Comparison of ENCODE assay signal across 1 cellular context in the genomic region with DNA sequence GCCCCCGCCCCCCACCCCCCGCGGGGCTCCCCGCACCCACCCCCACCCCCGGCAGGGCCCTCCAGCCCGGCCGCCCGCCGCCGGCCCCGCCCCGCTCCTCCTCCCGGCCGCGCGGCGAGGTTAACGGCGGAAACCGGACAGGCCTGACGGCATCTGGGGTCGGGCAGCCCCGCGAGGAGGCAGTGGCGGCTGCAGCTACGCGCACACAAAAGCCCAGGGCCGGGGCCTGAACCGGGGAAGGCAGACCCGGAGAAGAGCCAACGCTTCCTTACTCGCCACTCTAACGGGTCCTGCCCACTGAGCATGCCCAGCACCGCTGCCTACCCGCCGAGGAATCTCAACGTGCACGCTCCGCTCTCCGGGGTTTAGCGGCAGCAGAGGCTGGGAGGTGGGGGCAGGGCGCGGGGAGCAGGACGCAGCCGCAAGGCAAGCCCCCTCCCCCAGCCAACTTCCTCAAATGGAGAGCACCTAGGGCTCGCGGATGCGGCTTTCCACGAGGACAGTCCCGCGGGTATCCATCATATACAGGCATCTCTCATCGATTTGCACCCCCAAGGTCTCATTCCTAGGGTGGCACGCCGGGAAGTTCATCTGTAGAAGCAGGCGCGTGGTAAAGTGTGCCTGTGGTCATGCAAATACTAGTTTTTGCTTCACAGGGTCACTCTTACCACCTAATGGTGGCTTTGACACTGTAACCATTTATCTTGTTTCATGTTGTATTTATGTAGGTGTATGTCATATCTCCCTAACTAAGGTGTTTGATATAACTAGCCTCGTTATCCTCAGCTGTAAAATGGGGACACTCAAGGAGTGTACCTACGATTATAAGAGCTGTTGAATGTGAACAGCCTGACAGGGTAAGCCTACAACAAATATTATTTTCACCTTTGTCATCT.
TF ChIP-seq lines count a peak whose summit lies in the region.

A gene (minus strand): TSS at position 339 of the 896 bp plus-strand sequence. CDS start 761 bp downstream, outside the sequence.

TF ChIP-seq in K562, 482 proteins besides CTCF, POLR2A, EP300 and RAD21 (continued from another document and continues in another):
- TF ChIP-seq, protein P1, sequence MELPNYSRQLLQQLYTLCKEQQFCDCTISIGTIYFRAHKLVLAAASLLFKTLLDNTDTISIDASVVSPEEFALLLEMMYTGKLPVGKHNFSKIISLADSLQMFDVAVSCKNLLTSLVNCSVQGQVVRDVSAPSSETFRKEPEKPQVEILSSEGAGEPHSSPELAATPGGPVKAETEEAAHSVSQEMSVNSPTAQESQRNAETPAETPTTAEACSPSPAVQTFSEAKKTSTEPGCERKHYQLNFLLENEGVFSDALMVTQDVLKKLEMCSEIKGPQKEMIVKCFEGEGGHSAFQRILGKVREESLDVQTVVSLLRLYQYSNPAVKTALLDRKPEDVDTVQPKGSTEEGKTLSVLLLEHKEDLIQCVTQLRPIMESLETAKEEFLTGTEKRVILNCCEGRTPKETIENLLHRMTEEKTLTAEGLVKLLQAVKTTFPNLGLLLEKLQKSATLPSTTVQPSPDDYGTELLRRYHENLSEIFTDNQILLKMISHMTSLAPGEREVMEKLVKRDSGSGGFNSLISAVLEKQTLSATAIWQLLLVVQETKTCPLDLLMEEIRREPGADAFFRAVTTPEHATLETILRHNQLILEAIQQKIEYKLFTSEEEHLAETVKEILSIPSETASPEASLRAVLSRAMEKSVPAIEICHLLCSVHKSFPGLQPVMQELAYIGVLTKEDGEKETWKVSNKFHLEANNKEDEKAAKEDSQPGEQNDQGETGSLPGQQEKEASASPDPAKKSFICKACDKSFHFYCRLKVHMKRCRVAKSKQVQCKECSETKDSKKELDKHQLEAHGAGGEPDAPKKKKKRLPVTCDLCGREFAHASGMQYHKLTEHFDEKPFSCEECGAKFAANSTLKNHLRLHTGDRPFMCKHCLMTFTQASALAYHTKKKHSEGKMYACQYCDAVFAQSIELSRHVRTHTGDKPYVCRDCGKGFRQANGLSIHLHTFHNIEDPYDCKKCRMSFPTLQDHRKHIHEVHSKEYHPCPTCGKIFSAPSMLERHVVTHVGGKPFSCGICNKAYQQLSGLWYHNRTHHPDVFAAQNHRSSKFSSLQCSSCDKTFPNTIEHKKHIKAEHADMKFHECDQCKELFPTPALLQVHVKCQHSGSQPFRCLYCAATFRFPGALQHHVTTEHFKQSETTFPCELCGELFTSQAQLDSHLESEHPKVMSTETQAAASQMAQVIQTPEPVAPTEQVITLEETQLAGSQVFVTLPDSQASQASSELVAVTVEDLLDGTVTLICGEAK (IDR thresholded peaks at IDR 0.05): peak; percentile 84
- TF ChIP-seq, protein P1 (CRISPR knock-in tag; IDR thresholded peaks at IDR 0.05): no peak
- TF ChIP-seq HDAC3 (IDR thresholded peaks at IDR 0.05; ENCODE audit: borderline replicate concordance, partially characterized antibody) (peak; percentile 99), DPF2 (IDR thresholded peaks at IDR 0.05) (peak; percentile 88), CBX5 (IDR thresholded peaks at IDR 0.05; ENCODE audit: borderline replicate concordance, low read depth) (0 out of 2 replicates have a peak, but pooled peaks have one; percentile 9), SIN3B (IDR thresholded peaks at IDR 0.05; ENCODE audit: low read depth) (peak; percentile 82), MAFG (tag; conservative IDR thresholded peaks at IDR 0.05) (no peak), PHTF2 (CRISPR knock-in tag; IDR thresholded peaks at IDR 0.05) (no peak), MYC (IDR thresholded peaks at IDR 0.05; ENCODE audit: low read depth, low read length) (peak; percentile 96), MYC (CRISPR knock-in tag; IDR thresholded peaks at IDR 0.05; ENCODE audit: borderline replicate concordance, low read depth) (peak; percentile 96), ZBED1 (IDR thresholded peaks at IDR 0.05) (peak; percentile 50; the same call in 1 of the 2 replicates), NEUROD1 (IDR thresholded peaks at IDR 0.05; ENCODE audit: borderline replicate concordance, low read depth, low read length, partially characterized antibody) (peak; percentile 99), RFX5 (IDR thresholded peaks at IDR 0.05; ENCODE audit: low read depth, low read length) (peak; percentile 51; the same call in 1 of the 2 replicates), ZNF140 (CRISPR knock-in tag; IDR thresholded peaks at IDR 0.05) (no peak), KLF1 (tag; IDR thresholded peaks at IDR 0.05) (no peak), TBP (optimal IDR thresholded peaks at IDR 0.05; ENCODE audit: low read depth, low read length) (peak; percentile 85), SIN3A (IDR thresholded peaks at IDR 0.05; ENCODE audit: borderline replicate concordance in 2 of 2, control insufficient read depth in 1 of 2, low read depth in 2 of 2, low read length in 2 of 2) (0 out of 4 replicates have a peak, but pooled peaks of 1 of the 2 experiments have one; percentile 25)
- TF ChIP-seq, protein P2, sequence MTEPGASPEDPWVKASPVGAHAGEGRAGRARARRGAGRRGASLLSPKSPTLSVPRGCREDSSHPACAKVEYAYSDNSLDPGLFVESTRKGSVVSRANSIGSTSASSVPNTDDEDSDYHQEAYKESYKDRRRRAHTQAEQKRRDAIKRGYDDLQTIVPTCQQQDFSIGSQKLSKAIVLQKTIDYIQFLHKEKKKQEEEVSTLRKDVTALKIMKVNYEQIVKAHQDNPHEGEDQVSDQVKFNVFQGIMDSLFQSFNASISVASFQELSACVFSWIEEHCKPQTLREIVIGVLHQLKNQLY (CRISPR knock-in tag; conservative IDR thresholded peaks at IDR 0.05): no peak
- TF ChIP-seq, protein P3, sequence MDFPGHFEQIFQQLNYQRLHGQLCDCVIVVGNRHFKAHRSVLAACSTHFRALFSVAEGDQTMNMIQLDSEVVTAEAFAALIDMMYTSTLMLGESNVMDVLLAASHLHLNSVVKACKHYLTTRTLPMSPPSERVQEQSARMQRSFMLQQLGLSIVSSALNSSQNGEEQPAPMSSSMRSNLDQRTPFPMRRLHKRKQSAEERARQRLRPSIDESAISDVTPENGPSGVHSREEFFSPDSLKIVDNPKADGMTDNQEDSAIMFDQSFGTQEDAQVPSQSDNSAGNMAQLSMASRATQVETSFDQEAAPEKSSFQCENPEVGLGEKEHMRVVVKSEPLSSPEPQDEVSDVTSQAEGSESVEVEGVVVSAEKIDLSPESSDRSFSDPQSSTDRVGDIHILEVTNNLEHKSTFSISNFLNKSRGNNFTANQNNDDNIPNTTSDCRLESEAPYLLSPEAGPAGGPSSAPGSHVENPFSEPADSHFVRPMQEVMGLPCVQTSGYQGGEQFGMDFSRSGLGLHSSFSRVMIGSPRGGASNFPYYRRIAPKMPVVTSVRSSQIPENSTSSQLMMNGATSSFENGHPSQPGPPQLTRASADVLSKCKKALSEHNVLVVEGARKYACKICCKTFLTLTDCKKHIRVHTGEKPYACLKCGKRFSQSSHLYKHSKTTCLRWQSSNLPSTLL (IDR thresholded peaks at IDR 0.05): peak; percentile 83; the same call in 1 of the 2 replicates
- TF ChIP-seq, protein P4, sequence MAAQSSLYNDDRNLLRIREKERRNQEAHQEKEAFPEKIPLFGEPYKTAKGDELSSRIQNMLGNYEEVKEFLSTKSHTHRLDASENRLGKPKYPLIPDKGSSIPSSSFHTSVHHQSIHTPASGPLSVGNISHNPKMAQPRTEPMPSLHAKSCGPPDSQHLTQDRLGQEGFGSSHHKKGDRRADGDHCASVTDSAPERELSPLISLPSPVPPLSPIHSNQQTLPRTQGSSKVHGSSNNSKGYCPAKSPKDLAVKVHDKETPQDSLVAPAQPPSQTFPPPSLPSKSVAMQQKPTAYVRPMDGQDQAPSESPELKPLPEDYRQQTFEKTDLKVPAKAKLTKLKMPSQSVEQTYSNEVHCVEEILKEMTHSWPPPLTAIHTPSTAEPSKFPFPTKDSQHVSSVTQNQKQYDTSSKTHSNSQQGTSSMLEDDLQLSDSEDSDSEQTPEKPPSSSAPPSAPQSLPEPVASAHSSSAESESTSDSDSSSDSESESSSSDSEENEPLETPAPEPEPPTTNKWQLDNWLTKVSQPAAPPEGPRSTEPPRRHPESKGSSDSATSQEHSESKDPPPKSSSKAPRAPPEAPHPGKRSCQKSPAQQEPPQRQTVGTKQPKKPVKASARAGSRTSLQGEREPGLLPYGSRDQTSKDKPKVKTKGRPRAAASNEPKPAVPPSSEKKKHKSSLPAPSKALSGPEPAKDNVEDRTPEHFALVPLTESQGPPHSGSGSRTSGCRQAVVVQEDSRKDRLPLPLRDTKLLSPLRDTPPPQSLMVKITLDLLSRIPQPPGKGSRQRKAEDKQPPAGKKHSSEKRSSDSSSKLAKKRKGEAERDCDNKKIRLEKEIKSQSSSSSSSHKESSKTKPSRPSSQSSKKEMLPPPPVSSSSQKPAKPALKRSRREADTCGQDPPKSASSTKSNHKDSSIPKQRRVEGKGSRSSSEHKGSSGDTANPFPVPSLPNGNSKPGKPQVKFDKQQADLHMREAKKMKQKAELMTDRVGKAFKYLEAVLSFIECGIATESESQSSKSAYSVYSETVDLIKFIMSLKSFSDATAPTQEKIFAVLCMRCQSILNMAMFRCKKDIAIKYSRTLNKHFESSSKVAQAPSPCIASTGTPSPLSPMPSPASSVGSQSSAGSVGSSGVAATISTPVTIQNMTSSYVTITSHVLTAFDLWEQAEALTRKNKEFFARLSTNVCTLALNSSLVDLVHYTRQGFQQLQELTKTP (IDR thresholded peaks at IDR 0.05; ENCODE audit: low read depth in 1 of 2, partially characterized antibody in 2 of 2): peak in 1 of 2 experiments; percentile 84
- TF ChIP-seq, protein P5, sequence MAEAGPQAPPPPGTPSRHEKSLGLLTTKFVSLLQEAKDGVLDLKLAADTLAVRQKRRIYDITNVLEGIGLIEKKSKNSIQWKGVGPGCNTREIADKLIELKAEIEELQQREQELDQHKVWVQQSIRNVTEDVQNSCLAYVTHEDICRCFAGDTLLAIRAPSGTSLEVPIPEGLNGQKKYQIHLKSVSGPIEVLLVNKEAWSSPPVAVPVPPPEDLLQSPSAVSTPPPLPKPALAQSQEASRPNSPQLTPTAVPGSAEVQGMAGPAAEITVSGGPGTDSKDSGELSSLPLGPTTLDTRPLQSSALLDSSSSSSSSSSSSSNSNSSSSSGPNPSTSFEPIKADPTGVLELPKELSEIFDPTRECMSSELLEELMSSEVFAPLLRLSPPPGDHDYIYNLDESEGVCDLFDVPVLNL (CRISPR knock-in tag; IDR thresholded peaks at IDR 0.05; ENCODE audit: low read depth): peak; percentile 45; the same call in 1 of the 2 replicates
- TF ChIP-seq, protein P6, sequence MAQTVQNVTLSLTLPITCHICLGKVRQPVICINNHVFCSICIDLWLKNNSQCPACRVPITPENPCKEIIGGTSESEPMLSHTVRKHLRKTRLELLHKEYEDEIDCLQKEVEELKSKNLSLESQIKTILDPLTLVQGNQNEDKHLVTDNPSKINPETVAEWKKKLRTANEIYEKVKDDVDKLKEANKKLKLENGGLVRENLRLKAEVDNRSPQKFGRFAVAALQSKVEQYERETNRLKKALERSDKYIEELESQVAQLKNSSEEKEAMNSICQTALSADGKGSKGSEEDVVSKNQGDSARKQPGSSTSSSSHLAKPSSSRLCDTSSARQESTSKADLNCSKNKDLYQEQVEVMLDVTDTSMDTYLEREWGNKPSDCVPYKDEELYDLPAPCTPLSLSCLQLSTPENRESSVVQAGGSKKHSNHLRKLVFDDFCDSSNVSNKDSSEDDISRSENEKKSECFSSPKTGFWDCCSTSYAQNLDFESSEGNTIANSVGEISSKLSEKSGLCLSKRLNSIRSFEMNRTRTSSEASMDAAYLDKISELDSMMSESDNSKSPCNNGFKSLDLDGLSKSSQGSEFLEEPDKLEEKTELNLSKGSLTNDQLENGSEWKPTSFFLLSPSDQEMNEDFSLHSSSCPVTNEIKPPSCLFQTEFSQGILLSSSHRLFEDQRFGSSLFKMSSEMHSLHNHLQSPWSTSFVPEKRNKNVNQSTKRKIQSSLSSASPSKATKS (CRISPR knock-in tag; IDR thresholded peaks at IDR 0.05): 0 out of 2 replicates have a peak, but pooled peaks have one; percentile 9
- TF ChIP-seq, protein P7, sequence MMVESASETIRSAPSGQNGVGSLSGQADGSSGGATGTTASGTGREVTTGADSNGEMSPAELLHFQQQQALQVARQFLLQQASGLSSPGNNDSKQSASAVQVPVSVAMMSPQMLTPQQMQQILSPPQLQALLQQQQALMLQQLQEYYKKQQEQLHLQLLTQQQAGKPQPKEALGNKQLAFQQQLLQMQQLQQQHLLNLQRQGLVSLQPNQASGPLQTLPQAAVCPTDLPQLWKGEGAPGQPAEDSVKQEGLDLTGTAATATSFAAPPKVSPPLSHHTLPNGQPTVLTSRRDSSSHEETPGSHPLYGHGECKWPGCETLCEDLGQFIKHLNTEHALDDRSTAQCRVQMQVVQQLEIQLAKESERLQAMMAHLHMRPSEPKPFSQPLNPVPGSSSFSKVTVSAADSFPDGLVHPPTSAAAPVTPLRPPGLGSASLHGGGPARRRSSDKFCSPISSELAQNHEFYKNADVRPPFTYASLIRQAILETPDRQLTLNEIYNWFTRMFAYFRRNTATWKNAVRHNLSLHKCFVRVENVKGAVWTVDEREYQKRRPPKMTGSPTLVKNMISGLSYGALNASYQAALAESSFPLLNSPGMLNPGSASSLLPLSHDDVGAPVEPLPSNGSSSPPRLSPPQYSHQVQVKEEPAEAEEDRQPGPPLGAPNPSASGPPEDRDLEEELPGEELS (CRISPR knock-in tag; IDR thresholded peaks at IDR 0.05; ENCODE audit: borderline replicate concordance): peak; percentile 89
- TF ChIP-seq, protein P8, sequence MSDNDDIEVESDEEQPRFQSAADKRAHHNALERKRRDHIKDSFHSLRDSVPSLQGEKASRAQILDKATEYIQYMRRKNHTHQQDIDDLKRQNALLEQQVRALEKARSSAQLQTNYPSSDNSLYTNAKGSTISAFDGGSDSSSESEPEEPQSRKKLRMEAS (CRISPR knock-in tag; IDR thresholded peaks at IDR 0.05): peak; percentile 92
